In genomic region chr17:31488264-31488981, GRCh38 we compare ENCODE assay signal across 1 cellular context.
A peak's percentile ranks its signal among the peaks of the same experiment; 100 is the strongest.
TF ChIP-seq lines count a peak whose summit lies in the region.

No MANE protein-coding gene starts in this region.

TF ChIP-seq in K562, 482 proteins besides CTCF, POLR2A, EP300 and RAD21 (continued from another document and continues in another):
- TF ChIP-seq ZNF318 (IDR thresholded peaks at IDR 0.05; ENCODE audit: borderline replicate concordance in 1 of 2, low read depth in 1 of 2) (no peak), PHF8 (IDR thresholded peaks at IDR 0.05; ENCODE audit: borderline replicate concordance, low read length) (peak; percentile 2; the same call in 1 of the 2 replicates), HDAC3 (IDR thresholded peaks at IDR 0.05; ENCODE audit: borderline replicate concordance, partially characterized antibody) (no peak), HDAC6 (IDR thresholded peaks at IDR 0.05; ENCODE audit: low read depth, low read length) (no peak), ZBTB43 (CRISPR knock-in tag; IDR thresholded peaks at IDR 0.05) (no peak), ELF1 (tag; IDR thresholded peaks at IDR 0.05) (peak; percentile 46; the same call in 1 of the 2 replicates), SRSF3 (IDR thresholded peaks at IDR 0.05; ENCODE audit: insufficient read depth, low read length) (no peak), TSHZ1 (CRISPR knock-in tag; IDR thresholded peaks at IDR 0.05) (no peak), ZNF57 (CRISPR knock-in tag; IDR thresholded peaks at IDR 0.05) (no peak), FOXK1 (CRISPR knock-in tag; IDR thresholded peaks at IDR 0.05; ENCODE audit: borderline replicate concordance) (no peak), HSF4 (CRISPR knock-in tag; IDR thresholded peaks at IDR 0.05; ENCODE audit: borderline replicate concordance) (no peak), KDM5B (IDR thresholded peaks at IDR 0.05; ENCODE audit: insufficient replicate concordance, low read depth, low read length) (peak; percentile 32), FOXA1 (IDR thresholded peaks at IDR 0.05; ENCODE audit: borderline replicate concordance) (no peak), SAP30 (IDR thresholded peaks at IDR 0.05; ENCODE audit: borderline replicate concordance, insufficient read depth, low read depth, low read length, poor library complexity, severe bottlenecking) (no peak), MAFK (IDR thresholded peaks at IDR 0.05; ENCODE audit: low read length) (no peak), RBM25 (IDR thresholded peaks at IDR 0.05; ENCODE audit: low read depth, low read length, severe bottlenecking) (no peak), SMARCA4 (IDR thresholded peaks at IDR 0.05) (no peak), PHB2 (IDR thresholded peaks at IDR 0.05; ENCODE audit: low read depth) (no peak), FOXJ3 (CRISPR knock-in tag; IDR thresholded peaks at IDR 0.05) (no peak), JUNB (CRISPR knock-in tag; conservative IDR thresholded peaks at IDR 0.05) (no peak), PML (IDR thresholded peaks at IDR 0.05; ENCODE audit: low read length) (no peak), RUNX1 (IDR thresholded peaks at IDR 0.05; ENCODE audit: low read depth) (no peak), ZNF408 (CRISPR knock-in tag; IDR thresholded peaks at IDR 0.05; ENCODE audit: low read depth) (no peak)
- TF ChIP-seq, protein P1, sequence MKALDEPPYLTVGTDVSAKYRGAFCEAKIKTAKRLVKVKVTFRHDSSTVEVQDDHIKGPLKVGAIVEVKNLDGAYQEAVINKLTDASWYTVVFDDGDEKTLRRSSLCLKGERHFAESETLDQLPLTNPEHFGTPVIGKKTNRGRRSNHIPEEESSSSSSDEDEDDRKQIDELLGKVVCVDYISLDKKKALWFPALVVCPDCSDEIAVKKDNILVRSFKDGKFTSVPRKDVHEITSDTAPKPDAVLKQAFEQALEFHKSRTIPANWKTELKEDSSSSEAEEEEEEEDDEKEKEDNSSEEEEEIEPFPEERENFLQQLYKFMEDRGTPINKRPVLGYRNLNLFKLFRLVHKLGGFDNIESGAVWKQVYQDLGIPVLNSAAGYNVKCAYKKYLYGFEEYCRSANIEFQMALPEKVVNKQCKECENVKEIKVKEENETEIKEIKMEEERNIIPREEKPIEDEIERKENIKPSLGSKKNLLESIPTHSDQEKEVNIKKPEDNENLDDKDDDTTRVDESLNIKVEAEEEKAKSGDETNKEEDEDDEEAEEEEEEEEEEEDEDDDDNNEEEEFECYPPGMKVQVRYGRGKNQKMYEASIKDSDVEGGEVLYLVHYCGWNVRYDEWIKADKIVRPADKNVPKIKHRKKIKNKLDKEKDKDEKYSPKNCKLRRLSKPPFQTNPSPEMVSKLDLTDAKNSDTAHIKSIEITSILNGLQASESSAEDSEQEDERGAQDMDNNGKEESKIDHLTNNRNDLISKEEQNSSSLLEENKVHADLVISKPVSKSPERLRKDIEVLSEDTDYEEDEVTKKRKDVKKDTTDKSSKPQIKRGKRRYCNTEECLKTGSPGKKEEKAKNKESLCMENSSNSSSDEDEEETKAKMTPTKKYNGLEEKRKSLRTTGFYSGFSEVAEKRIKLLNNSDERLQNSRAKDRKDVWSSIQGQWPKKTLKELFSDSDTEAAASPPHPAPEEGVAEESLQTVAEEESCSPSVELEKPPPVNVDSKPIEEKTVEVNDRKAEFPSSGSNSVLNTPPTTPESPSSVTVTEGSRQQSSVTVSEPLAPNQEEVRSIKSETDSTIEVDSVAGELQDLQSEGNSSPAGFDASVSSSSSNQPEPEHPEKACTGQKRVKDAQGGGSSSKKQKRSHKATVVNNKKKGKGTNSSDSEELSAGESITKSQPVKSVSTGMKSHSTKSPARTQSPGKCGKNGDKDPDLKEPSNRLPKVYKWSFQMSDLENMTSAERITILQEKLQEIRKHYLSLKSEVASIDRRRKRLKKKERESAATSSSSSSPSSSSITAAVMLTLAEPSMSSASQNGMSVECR (CRISPR knock-in tag; IDR thresholded peaks at IDR 0.05) = no peak
- TF ChIP-seq, protein P2, sequence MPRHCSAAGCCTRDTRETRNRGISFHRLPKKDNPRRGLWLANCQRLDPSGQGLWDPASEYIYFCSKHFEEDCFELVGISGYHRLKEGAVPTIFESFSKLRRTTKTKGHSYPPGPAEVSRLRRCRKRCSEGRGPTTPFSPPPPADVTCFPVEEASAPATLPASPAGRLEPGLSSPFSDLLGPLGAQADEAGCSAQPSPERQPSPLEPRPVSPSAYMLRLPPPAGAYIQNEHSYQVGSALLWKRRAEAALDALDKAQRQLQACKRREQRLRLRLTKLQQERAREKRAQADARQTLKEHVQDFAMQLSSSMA (CRISPR knock-in tag; IDR thresholded peaks at IDR 0.05) = no peak
- TF ChIP-seq, protein P3, sequence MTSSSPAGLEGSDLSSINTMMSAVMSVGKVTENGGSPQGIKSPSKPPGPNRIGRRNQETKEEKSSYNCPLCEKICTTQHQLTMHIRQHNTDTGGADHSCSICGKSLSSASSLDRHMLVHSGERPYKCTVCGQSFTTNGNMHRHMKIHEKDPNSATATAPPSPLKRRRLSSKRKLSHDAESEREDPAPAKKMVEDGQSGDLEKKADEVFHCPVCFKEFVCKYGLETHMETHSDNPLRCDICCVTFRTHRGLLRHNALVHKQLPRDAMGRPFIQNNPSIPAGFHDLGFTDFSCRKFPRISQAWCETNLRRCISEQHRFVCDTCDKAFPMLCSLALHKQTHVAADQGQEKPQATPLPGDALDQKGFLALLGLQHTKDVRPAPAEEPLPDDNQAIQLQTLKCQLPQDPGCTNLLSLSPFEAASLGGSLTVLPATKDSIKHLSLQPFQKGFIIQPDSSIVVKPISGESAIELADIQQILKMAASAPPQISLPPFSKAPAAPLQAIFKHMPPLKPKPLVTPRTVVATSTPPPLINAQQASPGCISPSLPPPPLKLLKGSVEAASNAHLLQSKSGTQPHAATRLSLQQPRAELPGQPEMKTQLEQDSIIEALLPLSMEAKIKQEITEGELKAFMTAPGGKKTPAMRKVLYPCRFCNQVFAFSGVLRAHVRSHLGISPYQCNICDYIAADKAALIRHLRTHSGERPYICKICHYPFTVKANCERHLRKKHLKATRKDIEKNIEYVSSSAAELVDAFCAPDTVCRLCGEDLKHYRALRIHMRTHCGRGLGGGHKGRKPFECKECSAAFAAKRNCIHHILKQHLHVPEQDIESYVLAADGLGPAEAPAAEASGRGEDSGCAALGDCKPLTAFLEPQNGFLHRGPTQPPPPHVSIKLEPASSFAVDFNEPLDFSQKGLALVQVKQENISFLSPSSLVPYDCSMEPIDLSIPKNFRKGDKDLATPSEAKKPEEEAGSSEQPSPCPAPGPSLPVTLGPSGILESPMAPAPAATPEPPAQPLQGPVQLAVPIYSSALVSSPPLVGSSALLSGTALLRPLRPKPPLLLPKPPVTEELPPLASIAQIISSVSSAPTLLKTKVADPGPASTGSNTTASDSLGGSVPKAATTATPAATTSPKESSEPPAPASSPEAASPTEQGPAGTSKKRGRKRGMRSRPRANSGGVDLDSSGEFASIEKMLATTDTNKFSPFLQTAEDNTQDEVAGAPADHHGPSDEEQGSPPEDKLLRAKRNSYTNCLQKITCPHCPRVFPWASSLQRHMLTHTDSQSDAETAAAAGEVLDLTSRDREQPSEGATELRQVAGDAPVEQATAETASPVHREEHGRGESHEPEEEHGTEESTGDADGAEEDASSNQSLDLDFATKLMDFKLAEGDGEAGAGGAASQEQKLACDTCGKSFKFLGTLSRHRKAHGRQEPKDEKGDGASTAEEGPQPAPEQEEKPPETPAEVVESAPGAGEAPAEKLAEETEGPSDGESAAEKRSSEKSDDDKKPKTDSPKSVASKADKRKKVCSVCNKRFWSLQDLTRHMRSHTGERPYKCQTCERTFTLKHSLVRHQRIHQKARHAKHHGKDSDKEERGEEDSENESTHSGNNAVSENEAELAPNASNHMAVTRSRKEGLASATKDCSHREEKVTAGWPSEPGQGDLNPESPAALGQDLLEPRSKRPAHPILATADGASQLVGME (CRISPR knock-in tag; IDR thresholded peaks at IDR 0.05) = no peak
- TF ChIP-seq, protein P4, sequence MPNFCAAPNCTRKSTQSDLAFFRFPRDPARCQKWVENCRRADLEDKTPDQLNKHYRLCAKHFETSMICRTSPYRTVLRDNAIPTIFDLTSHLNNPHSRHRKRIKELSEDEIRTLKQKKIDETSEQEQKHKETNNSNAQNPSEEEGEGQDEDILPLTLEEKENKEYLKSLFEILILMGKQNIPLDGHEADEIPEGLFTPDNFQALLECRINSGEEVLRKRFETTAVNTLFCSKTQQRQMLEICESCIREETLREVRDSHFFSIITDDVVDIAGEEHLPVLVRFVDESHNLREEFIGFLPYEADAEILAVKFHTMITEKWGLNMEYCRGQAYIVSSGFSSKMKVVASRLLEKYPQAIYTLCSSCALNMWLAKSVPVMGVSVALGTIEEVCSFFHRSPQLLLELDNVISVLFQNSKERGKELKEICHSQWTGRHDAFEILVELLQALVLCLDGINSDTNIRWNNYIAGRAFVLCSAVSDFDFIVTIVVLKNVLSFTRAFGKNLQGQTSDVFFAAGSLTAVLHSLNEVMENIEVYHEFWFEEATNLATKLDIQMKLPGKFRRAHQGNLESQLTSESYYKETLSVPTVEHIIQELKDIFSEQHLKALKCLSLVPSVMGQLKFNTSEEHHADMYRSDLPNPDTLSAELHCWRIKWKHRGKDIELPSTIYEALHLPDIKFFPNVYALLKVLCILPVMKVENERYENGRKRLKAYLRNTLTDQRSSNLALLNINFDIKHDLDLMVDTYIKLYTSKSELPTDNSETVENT (CRISPR knock-in tag; IDR thresholded peaks at IDR 0.05) = no peak
